ENCODE assay signal across 12 cellular contexts in the genomic region with DNA sequence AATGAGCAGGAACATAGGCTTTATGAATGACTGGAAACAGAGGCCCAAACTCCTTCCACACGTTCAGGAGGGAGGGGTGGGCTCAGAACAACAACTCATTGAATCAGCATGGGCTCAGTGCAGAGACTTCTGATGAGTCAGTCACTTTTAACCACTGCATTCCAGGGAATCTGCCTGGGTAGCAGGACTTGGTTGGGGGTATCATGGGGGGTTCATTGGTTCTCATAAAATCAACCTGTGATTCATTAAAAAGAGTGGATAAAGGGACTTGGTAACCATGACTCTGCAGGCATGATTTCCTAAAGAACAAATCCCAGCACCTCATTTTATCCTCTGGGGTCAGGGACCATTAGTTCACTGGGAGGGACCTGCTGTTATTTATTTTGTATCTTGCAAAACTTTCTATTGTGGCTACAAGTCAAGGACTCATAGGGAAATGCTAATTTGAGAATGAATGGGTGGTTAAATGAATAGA. TPM values are rescaled to one million over a fixed set of nuclear protein-coding genes. Genes with fewer than 3 reads are reported as not detected.
DNase-seq lines count a peak whose midpoint lies in the region; ATAC-seq, FAIRE-seq and TF ChIP-seq lines count a peak whose summit lies in the region.
"Had no signal": no experiment of that assay in that cellular context is flagged by ENCODE, and none has a peak within 500 bp of the region (broad histone marks: within the 10 kb centered on the region; RNA-seq: fewer than 3 reads in every experiment).

No MANE protein-coding gene starts in this region.

- POLR2A ChIA-PET in PC-3 (lab: Charles Lee; ENCODE audit: unreplicated experiment): interaction anchor here (0.6 kb wide), 1 partner anchor 27 kb away, joined by 3 read pairs; no protein-coding TSS in a partner anchor
- POLR2A ChIA-PET in H1 (lab: Charles Lee; ENCODE audit: partially characterized antibody): no interaction called here

- TF ChIP-seq EP300 in H1 (IDR thresholded peaks at IDR 0.05; ENCODE audit: borderline replicate concordance in 1 of 2, low read depth in 2 of 2, low read length in 2 of 2): no peak

- H3K4me1 ChIP-seq in PC-3 (ENCODE audit: insufficient read depth, low read length): peaks cover 32% of the 10 kb centered on the region
- no peaks in the 10 kb centered on the region for H3K4me1 ChIP-seq in H1 (replicated peaks in 1 of 4; ENCODE audit: control insufficient read depth in 3 of 4, insufficient read depth in 4 of 4, low read length in 3 of 4)
- H3K4me1 ChIP-seq in mucosa of rectum (ENCODE audit: control insufficient read depth in 2 of 2, insufficient read depth in 2 of 2, low read length in 2 of 2): peaks cover 4 to 23% of the 10 kb centered on the region in 2 donors
- H3K4me1 ChIP-seq: BE2C had no signal

- ATAC-seq in PC-3 (peak; percentile 82), HG02884 (IDR thresholded peaks at IDR 0.05; ENCODE audit: unreplicated experiment) (no peak)

- no peak overlapping the region for H4K5ac ChIP-seq in H1 (ENCODE audit: insufficient read length, low read depth, low read length)

- DNase-seq in AG09309 (ENCODE audit: low read depth) (peak; percentile 92), PC-3 (peak; percentile 95), H1 (ENCODE audit: low read depth in 1 of 2, low spot score in 2 of 2) (no peak), G401 (ENCODE audit: low spot score) (no peak), iPS-NIHi7 (ENCODE audit: extremely low spot score) (no peak)
- no peak for DNase-seq in T-helper 2 cell treated with Interferon-gamma antibody and Interleukin-4, amounts not matched to agents 5 μg/mL and 100 μg/mL, for 36 hours (ENCODE audit: low spot score)
- DNase-seq: BE2C, MM.1S, NCI-H748 treated with DMSO at 0.1 percent for 48 hours had no signal

- no peaks in the 10 kb centered on the region for H3K36me3 Mint-ChIP-seq in T-helper 2 cell treated with Interferon-gamma antibody and Interleukin-4, amounts not matched to agents 5 μg/mL and 100 μg/mL, for 36 hours (ENCODE audit: low read depth)

- peaks cover 8% of the 10 kb centered on the region for H3K9me3 Mint-ChIP-seq in T-helper 2 cell treated with Interferon-gamma antibody and Interleukin-4, amounts not matched to agents 5 μg/mL and 100 μg/mL, for 36 hours

- H3K4ac ChIP-seq in H1 (replicated peaks; ENCODE audit: insufficient read length, low read depth, low read length): no peak overlapping the region

- H2BK120ac ChIP-seq in H1 (replicated peaks; ENCODE audit: low read depth, low read length): no peak overlapping the region

- in situ Hi-C loops in G401 (cut with HindIII; ENCODE audit: low sequenced_read_pairs): no loop called here

- 63% methylated on average over 1 of the region's 1 CpG; no CpG with 5 or more reads in 1 of the 2 experiments for WGBS in H1 (ENCODE audit: extremely low coverage in 1 of 2, insufficient coverage in 1 of 2, insufficient read length in 1 of 2, insufficient replicate concordance in 2 of 2, low coverage in 1 of 2, low lambda C conversion rate in 2 of 2, missing lambda C conversion rate in 1 of 2), 2 experiments

- peaks cover 25% of the 10 kb centered on the region for H3K27me3 Mint-ChIP-seq in T-helper 2 cell treated with Interferon-gamma antibody and Interleukin-4, amounts not matched to agents 5 μg/mL and 100 μg/mL, for 36 hours (ENCODE audit: low read depth)

- H3K9ac ChIP-seq in PC-3 (ENCODE audit: low read length): no peak overlapping the region; the same call in 1 of the 2 replicates
- no peak overlapping the region for H3K9ac ChIP-seq in H1 (replicated peaks in 1 of 4; ENCODE audit: extremely low read depth in 1 of 4, low read depth in 3 of 4, low read length in 3 of 4)
- no peak overlapping the region for H3K9ac ChIP-seq in mucosa of rectum (ENCODE audit: low read depth in 1 of 2, low read length in 2 of 2)

- no peaks in the 10 kb centered on the region for H3F3A ChIP-seq in PC-3 (ENCODE audit: low read length, unreplicated experiment)

- H3K79me1 ChIP-seq in H1 (ENCODE audit: low read depth, low read length): no peaks in the 10 kb centered on the region

- no peaks in the 10 kb centered on the region for H3K79me2 ChIP-seq in PC-3 (ENCODE audit: low read length)
- H3K79me2 ChIP-seq in H1 (ENCODE audit: control insufficient read depth in 1 of 2, insufficient read depth in 2 of 2, low read length in 2 of 2): no peaks in the 10 kb centered on the region

- H3K27me3 ChIP-seq in PC-3 (ENCODE audit: low read length) (no peaks in the 10 kb centered on the region), H1 (replicated peaks in 1 of 4; ENCODE audit: control insufficient read depth in 3 of 4, extremely low read depth in 1 of 4, insufficient read depth in 3 of 4, low read length in 3 of 4) (no peaks in the 10 kb centered on the region), mucosa of rectum (ENCODE audit: control insufficient read depth in 2 of 2, insufficient read depth in 2 of 2, low read length in 2 of 2) (no peaks in the 10 kb centered on the region)
- H3K27me3 ChIP-seq: BE2C had no signal

- H2BK15ac ChIP-seq in H1 (ENCODE audit: low read length): no peak overlapping the region

- no peak overlapping the region for H2BK5ac ChIP-seq in H1 (ENCODE audit: low read depth, low read length)

- BruUV-seq in PC-3 (replicated peaks; lab: Mats Ljungman, UMichigan): no TSS peak

- FAIRE-seq in H1 (lab: Jason Lieb, UNC): no peak

- H2BK20ac ChIP-seq in H1 (ENCODE audit: low read length): no peak overlapping the region

- H2AK5ac ChIP-seq in H1 (ENCODE audit: low read depth, low read length): no peak overlapping the region

- H3K4me3 ChIP-seq in AG09309 (ENCODE audit: control insufficient read depth, low read depth, low read length): no peak overlapping the region
- no peak overlapping the region for H3K4me3 ChIP-seq in PC-3 (ENCODE audit: low read length)
- no peak overlapping the region for H3K4me3 ChIP-seq in H1 (ENCODE audit: extremely low read depth in 1 of 4, insufficient read depth in 2 of 4, low read depth in 3 of 4, low read length in 4 of 4)
- H3K4me3 ChIP-seq in mucosa of rectum (ENCODE audit: low read length in 2 of 2): no peak overlapping the region

- no peak overlapping the region for H3K23ac ChIP-seq in H1 (ENCODE audit: insufficient read length)

- TF ChIP-seq CTCF in AG09309 (IDR thresholded peaks at IDR 0.05; ENCODE audit: control insufficient read depth, insufficient read depth, low read depth, low read length, missing control alignments) (no peak), PC-3 (conservative IDR thresholded peaks at IDR 0.05; ENCODE audit: low read depth, low read length) (no peak), H1 (IDR thresholded peaks at IDR 0.05; ENCODE audit: control extremely low read depth in 1 of 3, insufficient read depth in 1 of 3, low read depth in 1 of 3, low read length in 3 of 3) (no peak)

- H3K18ac ChIP-seq in H1 (ENCODE audit: extremely low read depth, low read length): no peak overlapping the region

- H3K27ac ChIP-seq in PC-3 (ENCODE audit: low read length) (peak overlapping the region; percentile 65), H1 (ENCODE audit: low read depth, low read length) (no peak overlapping the region), mucosa of rectum (ENCODE audit: low read depth in 2 of 2, low read length in 2 of 2) (peak overlapping the region; percentile 44 to 45)

- H3K4me2 ChIP-seq in PC-3 (ENCODE audit: low read length): peak overlapping the region; percentile 28
- no peak overlapping the region for H3K4me2 ChIP-seq in H1 (ENCODE audit: insufficient read depth in 1 of 2, low read depth in 2 of 2, low read length in 2 of 2)

- no peak overlapping the region for H4K91ac ChIP-seq in H1 (replicated peaks; ENCODE audit: insufficient read length, low read length)

- H3K4me3 Mint-ChIP-seq in T-helper 2 cell treated with Interferon-gamma antibody and Interleukin-4, amounts not matched to agents 5 μg/mL and 100 μg/mL, for 36 hours: no peak overlapping the region

- H3K27ac Mint-ChIP-seq in T-helper 2 cell treated with Interferon-gamma antibody and Interleukin-4, amounts not matched to agents 5 μg/mL and 100 μg/mL, for 36 hours: no peak overlapping the region

- no peak for TF ChIP-seq RAD21 in H1 (IDR thresholded peaks at IDR 0.05 in 1 of 2, conservative IDR thresholded peaks at IDR 0.05 in 1 of 2; ENCODE audit: low read depth in 2 of 2, low read length in 2 of 2)

- CTCF ChIA-PET in PC-3 (lab: Charles Lee): no interaction called here
- CTCF ChIA-PET in H1 (lab: Charles Lee; ENCODE audit: partially characterized antibody): interaction anchor here (1.7 kb wide), 1 partner anchor 11 kb away, joined by 3 read pairs; no protein-coding TSS in a partner anchor

- no peak overlapping the region for H4K8ac ChIP-seq in H1 (ENCODE audit: extremely low read depth, insufficient read depth, low read length)

- H3K23me2 ChIP-seq in H1 (ENCODE audit: low read depth, low read length): no peaks in the 10 kb centered on the region

- H2AFZ ChIP-seq in PC-3 (ENCODE audit: low read length) (no peak overlapping the region), H1 (ENCODE audit: low read length) (no peak overlapping the region)

- no peak for TF ChIP-seq POLR2A in H1 (IDR thresholded peaks at IDR 0.05; ENCODE audit: control extremely low read depth in 1 of 2, low read depth in 2 of 2, low read length in 2 of 2)

- H2BK12ac ChIP-seq in H1 (ENCODE audit: low read depth, low read length): no peak overlapping the region

- H3K9me3 ChIP-seq in PC-3 (ENCODE audit: low read length) (no peaks in the 10 kb centered on the region), H1 (ENCODE audit: insufficient read depth in 2 of 2, low read depth in 1 of 2, low read length in 1 of 2) (peaks cover 6% of the 10 kb centered on the region in 2 experiments; a peak in 1 of 4 replicates), mucosa of rectum (ENCODE audit: control insufficient read depth in 2 of 2, low read length in 2 of 2) (no peaks in the 10 kb centered on the region)
- H3K9me3 ChIP-seq: BE2C had no signal

- H3K36me3 ChIP-seq in PC-3 (ENCODE audit: low read depth, low read length) (no peaks in the 10 kb centered on the region), H1 (ENCODE audit: control insufficient read depth in 2 of 4, insufficient read depth in 4 of 4, low read length in 3 of 4) (no peaks in the 10 kb centered on the region), mucosa of rectum (ENCODE audit: control insufficient read depth in 2 of 2, insufficient read depth in 2 of 2, low read length in 2 of 2) (no peaks in the 10 kb centered on the region)
- H3K36me3 ChIP-seq: BE2C had no signal

- H4K20me1 ChIP-seq in PC-3 (ENCODE audit: low read length) (no peaks in the 10 kb centered on the region), H1 (replicated peaks in 1 of 2; ENCODE audit: control insufficient read depth in 1 of 2, insufficient read depth in 2 of 2, low read length in 2 of 2) (no peaks in the 10 kb centered on the region)

- no peaks in the 10 kb centered on the region for H3K9me2 ChIP-seq in PC-3 (replicated peaks; ENCODE audit: low read length)

- no peak overlapping the region for H3K14ac ChIP-seq in H1 (ENCODE audit: insufficient read length)

- no peaks in the 10 kb centered on the region for H3K4me1 Mint-ChIP-seq in T-helper 2 cell treated with Interferon-gamma antibody and Interleukin-4, amounts not matched to agents 5 μg/mL and 100 μg/mL, for 36 hours (ENCODE audit: low read depth)

- H3K56ac ChIP-seq in H1 (replicated peaks; ENCODE audit: insufficient read length, low read depth, low read length): no peak overlapping the region

- intact Hi-C loops in PC-3 (cut with micrococcal nuclease): no loop called here

RNA-seq across cellular contexts. Expression of a gene that starts 13.8 kb away (rescaled TPM):
- total RNA-seq in PC-3 (2014; rRNA removed): 0.36 and 0.69 TPM in 2 replicates
- 0.09 TPM in 1 of 2 replicates, not detected in the other for total RNA-seq in H1 (2021; fragmentation: NEBNext Ultra II Directional; extraction: Animal tissue kit (Norgen Biotek cat#: 25700))
- polyA plus RNA-seq in H1 (2011; rRNA removed): 0.08 and 0.09 TPM in 2 replicates
- polyA plus RNA-seq in H1 (2011; cell fraction: cytosol; rRNA removed): 0.10 TPM
- 0.14 TPM for polyA plus RNA-seq in H1 (2011; cell fraction: nucleus; rRNA removed)
- polyA plus RNA-seq in H1 (2012, experiment 1 of 2): 0.07 to 0.31 TPM (median 0.17 TPM) in 4 replicates
- polyA plus RNA-seq in H1 (2012, experiment 2 of 2): 0.04 TPM
- 0.02 TPM for polyA plus RNA-seq in H1 (2013, experiment 1 of 2)
- polyA plus RNA-seq in H1 (2013, experiment 2 of 2): 0.09 TPM
- polyA minus RNA-seq in H1 (2011; rRNA and poly(A)+ RNA removed): 0.16 and 0.46 TPM in 2 replicates
- polyA minus RNA-seq in H1 (2011; cell fraction: cytosol; rRNA and poly(A)+ RNA removed): not detected
- polyA minus RNA-seq in H1 (2011; cell fraction: nucleus; rRNA and poly(A)+ RNA removed): 0.30 TPM
- total RNA-seq in G401 (2014; rRNA removed; shearing (Covaris generic)): not detected in 2 replicates
- polyA plus RNA-seq: neural cell had no signal

RNA-seq across cellular contexts. Expression of a gene that starts 56.4 kb away (rescaled TPM):
- total RNA-seq in PC-3 (2014; rRNA removed): 1.2 and 2.7 TPM in 2 replicates
- 1.3 and 2.0 TPM in 2 replicates for total RNA-seq in H1 (2021; fragmentation: NEBNext Ultra II Directional; extraction: Animal tissue kit (Norgen Biotek cat#: 25700))
- 0.12 and 0.47 TPM in 2 replicates for polyA plus RNA-seq in H1 (2011; rRNA removed)
- polyA plus RNA-seq in H1 (2011; cell fraction: cytosol; rRNA removed): 0.53 TPM
- 0.53 TPM for polyA plus RNA-seq in H1 (2011; cell fraction: nucleus; rRNA removed)
- polyA plus RNA-seq in H1 (2012, experiment 1 of 2): 0.71 to 2.0 TPM (median 1.2 TPM) in 4 replicates
- polyA plus RNA-seq in H1 (2012, experiment 2 of 2): not detected
- polyA plus RNA-seq in H1 (2013, experiment 1 of 2): 1.0 TPM
- 0.75 TPM for polyA plus RNA-seq in H1 (2013, experiment 2 of 2)
- 0.95 and 1.2 TPM in 2 replicates for polyA minus RNA-seq in H1 (2011; rRNA and poly(A)+ RNA removed)
- 2.2 TPM for polyA minus RNA-seq in H1 (2011; cell fraction: cytosol; rRNA and poly(A)+ RNA removed)
- 3.2 TPM for polyA minus RNA-seq in H1 (2011; cell fraction: nucleus; rRNA and poly(A)+ RNA removed)
- not detected in 2 replicates for total RNA-seq in G401 (2014; rRNA removed; shearing (Covaris generic))

RNA-seq across cellular contexts. Expression of a gene that starts 58.2 kb away (rescaled TPM):
- total RNA-seq in PC-3 (2014; rRNA removed): 1.6 and 2.2 TPM in 2 replicates
- total RNA-seq in H1 (2021; fragmentation: NEBNext Ultra II Directional; extraction: Animal tissue kit (Norgen Biotek cat#: 25700)): not detected in 2 replicates
- polyA plus RNA-seq in H1 (2011; rRNA removed): 0.12 and 0.13 TPM in 2 replicates
- 0.14 TPM for polyA plus RNA-seq in H1 (2011; cell fraction: cytosol; rRNA removed)
- polyA plus RNA-seq in H1 (2011; cell fraction: nucleus; rRNA removed): 0.20 TPM
- polyA plus RNA-seq in H1 (2012, experiment 1 of 2): 0.44 to 0.55 TPM in 2 of 4 replicates, not detected in the others
- 0.71 TPM for polyA plus RNA-seq in H1 (2012, experiment 2 of 2)
- polyA plus RNA-seq in H1 (2013, experiment 1 of 2): not detected
- polyA plus RNA-seq in H1 (2013, experiment 2 of 2): 0.06 TPM
- not detected in 2 replicates for polyA minus RNA-seq in H1 (2011; rRNA and poly(A)+ RNA removed)
- not detected for polyA minus RNA-seq in H1 (2011; cell fraction: cytosol; rRNA and poly(A)+ RNA removed)
- polyA minus RNA-seq in H1 (2011; cell fraction: nucleus; rRNA and poly(A)+ RNA removed): not detected
- not detected in 2 replicates for total RNA-seq in G401 (2014; rRNA removed; shearing (Covaris generic))
- polyA plus RNA-seq: neural cell had no signal

Comparison
In these comparisons a context has a peak if more than half of its experiments do, and no peak if none do; other contexts are left out.
1. DNase-seq: peak in AG09309 (single experiment) and PC-3 (single experiment); none in H1 (0 of 2), G401 (single experiment), iPS-NIHi7 (single experiment) and T-helper 2 cell treated with Interferon-gamma antibody and Interleukin-4, amounts not matched to agents 5 μg/mL and 100 μg/mL, for 36 hours (single experiment).